In genomic region chr19:16631465-16631864, GRCh38 we compare ENCODE assay signal across 29 cellular contexts. TPM values are rescaled to one million over a fixed set of nuclear protein-coding genes. Genes with fewer than 3 reads are reported as not detected.
DNase-seq lines count a peak whose midpoint lies in the region; ATAC-seq, FAIRE-seq and TF ChIP-seq lines count a peak whose summit lies in the region.
"Had no signal": no experiment of that assay in that cellular context is flagged by ENCODE, and none has a peak within 500 bp of the region (broad histone marks: within the 10 kb centered on the region; RNA-seq: fewer than 3 reads in every experiment).

No MANE protein-coding gene starts in this region.

- FAIRE-seq in H54 (lab: Jason Lieb, UNC) = no peak
- FAIRE-seq: islet of Langerhans, K562, urothelium cell line had no signal

- H3K4me3 Mint-ChIP-seq in activated CD8-positive, alpha-beta T cell treated with anti-CD3 and anti-CD28 coated beads, Interleukin-2, amount 10 ng/mL, durations not matched to agents 7 days and 5 days = no peak overlapping the region
- H3K4me3 Mint-ChIP-seq: activated CD4-positive, alpha-beta T cell treated with anti-CD3 and anti-CD28 coated beads, Interleukin-2, amount 10 ng/mL, durations not matched to agents 7 days and 5 days; stimulated activated naive B cell treated with anti-CD40 and anti-IgM and Interleukin-4, amounts not matched to agents 10 μg/mL and 1 μg/mL and 100 μg/mL, for 72 hours had no signal

- peak overlapping the region; percentile 96 for H3K27ac ChIP-seq in 22Rv1
- H3K27ac ChIP-seq: adrenal gland, body of pancreas, left ventricle myocardium inferior, PC-9, WERI-Rb-1 had no signal

- H3K36me3 Mint-ChIP-seq in activated CD8-positive, alpha-beta T cell treated with anti-CD3 and anti-CD28 coated beads, Interleukin-2, amount 10 ng/mL, durations not matched to agents 7 days and 5 days (ENCODE audit: low read depth) = peaks cover 39% of the 10 kb centered on the region

- CTCF ChIA-PET in activated CD8-positive, alpha-beta T cell treated with anti-CD3 and anti-CD28 coated beads, Interleukin-2, amount 10 ng/mL, durations not matched to agents 7 days and 5 days (lab: Charles Lee) = no interaction called here

- no peak for TF ChIP-seq CTCF in 22Rv1 (IDR thresholded peaks at IDR 0.05)

- ATAC-seq in activated CD8-positive, alpha-beta T cell treated with anti-CD3 and anti-CD28 coated beads, Interleukin-2, amount 10 ng/mL, durations not matched to agents 7 days and 5 days = no peak
- ATAC-seq: body of pancreas; K562; sciatic nerve; stimulated activated naive B cell treated with anti-CD40 and anti-IgM and Interleukin-4, amounts not matched to agents 10 μg/mL and 1 μg/mL and 100 μg/mL, for 72 hours had no signal

- POLR2A ChIA-PET in activated CD8-positive, alpha-beta T cell treated with anti-CD3 and anti-CD28 coated beads, Interleukin-2, amount 10 ng/mL, durations not matched to agents 7 days and 5 days (lab: Charles Lee) = no interaction called here

- peak; percentile 23 for DNase-seq in DMS 273 (lab: John Stamatoyannopoulos, UW; ENCODE audit: unreplicated experiment)
- DNase-seq in DMS 273 treated with DMSO at 0.1 percent for 48 hours (lab: John Stamatoyannopoulos, UW) = no peak
- no peak for DNase-seq in activated CD8-positive, alpha-beta T cell treated with anti-CD3 and anti-CD28 coated beads, Interleukin-2, amount 10 ng/mL, durations not matched to agents 7 days and 5 days
- no peak for DNase-seq in H54 (ENCODE audit: insufficient read length, low spot score)
- no peak for DNase-seq in activated CD8-positive, alpha-beta memory T cell treated with anti-CD3 and anti-CD28 coated beads for 24 hours
- DNase-seq: 8988T; activated CD4-positive, alpha-beta T cell treated with anti-CD3 and anti-CD28 coated beads, Interleukin-2, amount 10 ng/mL, durations not matched to agents 7 days and 5 days; activated CD8-positive, alpha-beta memory T cell treated with anti-CD3 and anti-CD28 coated beads, Interleukin-2, amount 50 U/mL, for 4 hours; adrenal gland; body of pancreas; left ventricle myocardium inferior; mesendoderm; NCI-H1092 treated with DMSO at 0.1 percent for 48 hours; NCI-H187 treated with DMSO at 0.1 percent for 48 hours; NCI-H2171 treated with DMSO at 0.1 percent for 48 hours; NCI-H524; NK-92 treated with Interleukin-12 subunit alpha and Interleukin-12 subunit beta, amount 100 ng/mL, for 24 hours; PC-9; posterior cingulate gyrus; Right ventricle myocardium superior; stimulated activated CD4-positive, alpha-beta T cell treated with anti-CD3 and anti-CD28 coated beads, Interleukin-4, amount 100 ng/mL, for 24 hours; stimulated activated naive B cell treated with anti-CD40 and anti-IgM and Interleukin-4, amounts not matched to agents 10 μg/mL and 1 μg/mL and 100 μg/mL, for 72 hours; T-helper 9 cell; WERI-Rb-1 had no signal

- peaks cover 21% of the 10 kb centered on the region for H3K4me1 Mint-ChIP-seq in activated CD8-positive, alpha-beta T cell treated with anti-CD3 and anti-CD28 coated beads, Interleukin-2, amount 10 ng/mL, durations not matched to agents 7 days and 5 days (ENCODE audit: low read depth)

- no peaks in the 10 kb centered on the region for H3K27me3 Mint-ChIP-seq in activated CD8-positive, alpha-beta T cell treated with anti-CD3 and anti-CD28 coated beads, Interleukin-2, amount 10 ng/mL, durations not matched to agents 7 days and 5 days (ENCODE audit: low read depth)
- H3K27me3 Mint-ChIP-seq: activated CD4-positive, alpha-beta T cell treated with anti-CD3 and anti-CD28 coated beads, Interleukin-2, amount 10 ng/mL, durations not matched to agents 7 days and 5 days; stimulated activated naive B cell treated with anti-CD40 and anti-IgM and Interleukin-4, amounts not matched to agents 10 μg/mL and 1 μg/mL and 100 μg/mL, for 72 hours had no signal

- no peaks in the 10 kb centered on the region for H3K9me3 Mint-ChIP-seq in activated CD8-positive, alpha-beta T cell treated with anti-CD3 and anti-CD28 coated beads, Interleukin-2, amount 10 ng/mL, durations not matched to agents 7 days and 5 days (ENCODE audit: insufficient read depth)
- H3K9me3 Mint-ChIP-seq: activated CD4-positive, alpha-beta T cell treated with anti-CD3 and anti-CD28 coated beads, Interleukin-2, amount 10 ng/mL, durations not matched to agents 7 days and 5 days had no signal

- TF ChIP-seq POLR2A in H54 (IDR thresholded peaks at IDR 0.05; ENCODE audit: low read depth, low read length) = no peak

- H3K27ac Mint-ChIP-seq in activated CD8-positive, alpha-beta T cell treated with anti-CD3 and anti-CD28 coated beads, Interleukin-2, amount 10 ng/mL, durations not matched to agents 7 days and 5 days = peak overlapping the region; percentile 43
- H3K27ac Mint-ChIP-seq: stimulated activated naive B cell treated with anti-CD40 and anti-IgM and Interleukin-4, amounts not matched to agents 10 μg/mL and 1 μg/mL and 100 μg/mL, for 72 hours had no signal

RNA-seq across cellular contexts. Expression of gene MED26, which starts 3.5 kb away (rescaled TPM):
- total RNA-seq in activated CD8-positive, alpha-beta T cell treated with anti-CD3 and anti-CD28 coated beads, Interleukin-2, amount 10 ng/mL, durations not matched to agents 7 days and 5 days = 10 to 100 TPM; 17.2 to 17.4 TPM

RNA-seq across cellular contexts. Expression of gene SMIM7, which starts 28.5 kb away (rescaled TPM):
- 10 to 100 TPM; 51.5 to 53.5 TPM for total RNA-seq in activated CD8-positive, alpha-beta T cell treated with anti-CD3 and anti-CD28 coated beads, Interleukin-2, amount 10 ng/mL, durations not matched to agents 7 days and 5 days

RNA-seq across cellular contexts. Expression of gene TMEM38A, which starts 29.5 kb away (rescaled TPM):
- total RNA-seq in activated CD8-positive, alpha-beta T cell treated with anti-CD3 and anti-CD28 coated beads, Interleukin-2, amount 10 ng/mL, durations not matched to agents 7 days and 5 days = under 1 TPM; 0.60 to 0.87 TPM

RNA-seq across cellular contexts. Expression of gene SLC35E1, which starts 59.2 kb away (rescaled TPM):
- 10 to 100 TPM; 55.6 to 61.9 TPM for total RNA-seq in activated CD8-positive, alpha-beta T cell treated with anti-CD3 and anti-CD28 coated beads, Interleukin-2, amount 10 ng/mL, durations not matched to agents 7 days and 5 days
